Comparison of ENCODE assay signal across 1 cellular context in the genomic region with DNA sequence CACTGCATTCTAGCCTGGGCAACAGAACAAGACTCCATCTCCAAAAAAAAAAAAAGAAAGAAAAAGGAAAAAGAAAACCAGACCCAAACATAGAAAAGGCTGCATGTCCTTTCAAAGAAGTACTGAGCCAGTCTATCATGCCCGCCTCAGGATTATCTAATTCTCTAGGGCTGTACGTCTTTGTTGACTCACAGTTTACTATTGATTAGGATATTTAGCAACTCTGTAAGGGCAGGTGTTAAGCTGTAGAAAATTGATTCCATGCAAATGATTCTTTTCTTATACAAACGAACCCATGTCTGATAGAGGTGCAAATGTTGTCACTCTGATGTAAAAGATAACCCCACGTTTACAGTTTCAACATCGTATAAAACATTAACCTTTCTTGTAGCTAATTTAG.
TF ChIP-seq lines count a peak whose summit lies in the region.

No MANE protein-coding gene starts in this region.

TF ChIP-seq in GM23338, 12 proteins besides CTCF, POLR2A, EP300 and RAD21 (continued from another document):
- TF ChIP-seq, protein P1, sequence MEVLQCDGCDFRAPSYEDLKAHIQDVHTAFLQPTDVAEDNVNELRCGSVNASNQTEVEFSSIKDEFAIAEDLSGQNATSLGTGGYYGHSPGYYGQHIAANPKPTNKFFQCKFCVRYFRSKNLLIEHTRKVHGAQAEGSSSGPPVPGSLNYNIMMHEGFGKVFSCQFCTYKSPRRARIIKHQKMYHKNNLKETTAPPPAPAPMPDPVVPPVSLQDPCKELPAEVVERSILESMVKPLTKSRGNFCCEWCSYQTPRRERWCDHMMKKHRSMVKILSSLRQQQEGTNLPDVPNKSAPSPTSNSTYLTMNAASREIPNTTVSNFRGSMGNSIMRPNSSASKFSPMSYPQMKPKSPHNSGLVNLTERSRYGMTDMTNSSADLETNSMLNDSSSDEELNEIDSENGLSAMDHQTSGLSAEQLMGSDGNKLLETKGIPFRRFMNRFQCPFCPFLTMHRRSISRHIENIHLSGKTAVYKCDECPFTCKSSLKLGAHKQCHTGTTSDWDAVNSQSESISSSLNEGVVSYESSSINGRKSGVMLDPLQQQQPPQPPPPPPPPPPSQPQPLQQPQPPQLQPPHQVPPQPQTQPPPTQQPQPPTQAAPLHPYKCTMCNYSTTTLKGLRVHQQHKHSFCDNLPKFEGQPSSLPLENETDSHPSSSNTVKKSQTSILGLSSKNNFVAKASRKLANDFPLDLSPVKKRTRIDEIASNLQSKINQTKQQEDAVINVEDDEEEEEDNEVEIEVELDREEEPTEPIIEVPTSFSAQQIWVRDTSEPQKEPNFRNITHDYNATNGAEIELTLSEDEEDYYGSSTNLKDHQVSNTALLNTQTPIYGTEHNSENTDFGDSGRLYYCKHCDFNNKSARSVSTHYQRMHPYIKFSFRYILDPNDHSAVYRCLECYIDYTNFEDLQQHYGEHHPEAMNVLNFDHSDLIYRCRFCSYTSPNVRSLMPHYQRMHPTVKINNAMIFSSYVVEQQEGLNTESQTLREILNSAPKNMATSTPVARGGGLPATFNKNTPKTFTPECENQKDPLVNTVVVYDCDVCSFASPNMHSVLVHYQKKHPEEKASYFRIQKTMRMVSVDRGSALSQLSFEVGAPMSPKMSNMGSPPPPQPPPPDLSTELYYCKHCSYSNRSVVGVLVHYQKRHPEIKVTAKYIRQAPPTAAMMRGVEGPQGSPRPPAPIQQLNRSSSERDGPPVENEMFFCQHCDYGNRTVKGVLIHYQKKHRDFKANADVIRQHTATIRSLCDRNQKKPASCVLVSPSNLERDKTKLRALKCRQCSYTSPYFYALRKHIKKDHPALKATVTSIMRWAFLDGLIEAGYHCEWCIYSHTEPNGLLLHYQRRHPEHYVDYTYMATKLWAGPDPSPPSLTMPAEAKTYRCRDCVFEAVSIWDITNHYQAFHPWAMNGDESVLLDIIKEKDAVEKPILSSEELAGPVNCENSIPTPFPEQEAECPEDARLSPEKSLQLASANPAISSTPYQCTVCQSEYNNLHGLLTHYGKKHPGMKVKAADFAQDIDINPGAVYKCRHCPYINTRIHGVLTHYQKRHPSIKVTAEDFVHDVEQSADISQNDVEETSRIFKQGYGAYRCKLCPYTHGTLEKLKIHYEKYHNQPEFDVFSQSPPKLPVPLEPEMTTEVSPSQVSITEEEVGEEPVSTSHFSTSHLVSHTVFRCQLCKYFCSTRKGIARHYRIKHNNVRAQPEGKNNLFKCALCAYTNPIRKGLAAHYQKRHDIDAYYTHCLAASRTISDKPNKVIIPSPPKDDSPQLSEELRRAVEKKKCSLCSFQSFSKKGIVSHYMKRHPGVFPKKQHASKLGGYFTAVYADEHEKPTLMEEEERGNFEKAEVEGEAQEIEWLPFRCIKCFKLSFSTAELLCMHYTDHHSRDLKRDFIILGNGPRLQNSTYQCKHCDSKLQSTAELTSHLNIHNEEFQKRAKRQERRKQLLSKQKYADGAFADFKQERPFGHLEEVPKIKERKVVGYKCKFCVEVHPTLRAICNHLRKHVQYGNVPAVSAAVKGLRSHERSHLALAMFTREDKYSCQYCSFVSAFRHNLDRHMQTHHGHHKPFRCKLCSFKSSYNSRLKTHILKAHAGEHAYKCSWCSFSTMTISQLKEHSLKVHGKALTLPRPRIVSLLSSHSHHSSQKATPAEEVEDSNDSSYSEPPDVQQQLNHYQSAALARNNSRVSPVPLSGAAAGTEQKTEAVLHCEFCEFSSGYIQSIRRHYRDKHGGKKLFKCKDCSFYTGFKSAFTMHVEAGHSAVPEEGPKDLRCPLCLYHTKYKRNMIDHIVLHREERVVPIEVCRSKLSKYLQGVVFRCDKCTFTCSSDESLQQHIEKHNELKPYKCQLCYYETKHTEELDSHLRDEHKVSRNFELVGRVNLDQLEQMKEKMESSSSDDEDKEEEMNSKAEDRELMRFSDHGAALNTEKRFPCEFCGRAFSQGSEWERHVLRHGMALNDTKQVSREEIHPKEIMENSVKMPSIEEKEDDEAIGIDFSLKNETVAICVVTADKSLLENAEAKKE (CRISPR knock-in tag; IDR thresholded peaks at IDR 0.05): no peak
- TF ChIP-seq NANOG (IDR thresholded peaks at IDR 0.05; ENCODE audit: borderline replicate concordance): peak; percentile 82; the same call in 1 of the 2 replicates
- TF ChIP-seq ZNF114 (CRISPR knock-in tag; IDR thresholded peaks at IDR 0.05): no peak
- TF ChIP-seq ZNF331 (CRISPR knock-in tag; IDR thresholded peaks at IDR 0.05; ENCODE audit: low read depth): no peak
